8 cellular contexts compared by ENCODE assay signal in the genomic region with DNA sequence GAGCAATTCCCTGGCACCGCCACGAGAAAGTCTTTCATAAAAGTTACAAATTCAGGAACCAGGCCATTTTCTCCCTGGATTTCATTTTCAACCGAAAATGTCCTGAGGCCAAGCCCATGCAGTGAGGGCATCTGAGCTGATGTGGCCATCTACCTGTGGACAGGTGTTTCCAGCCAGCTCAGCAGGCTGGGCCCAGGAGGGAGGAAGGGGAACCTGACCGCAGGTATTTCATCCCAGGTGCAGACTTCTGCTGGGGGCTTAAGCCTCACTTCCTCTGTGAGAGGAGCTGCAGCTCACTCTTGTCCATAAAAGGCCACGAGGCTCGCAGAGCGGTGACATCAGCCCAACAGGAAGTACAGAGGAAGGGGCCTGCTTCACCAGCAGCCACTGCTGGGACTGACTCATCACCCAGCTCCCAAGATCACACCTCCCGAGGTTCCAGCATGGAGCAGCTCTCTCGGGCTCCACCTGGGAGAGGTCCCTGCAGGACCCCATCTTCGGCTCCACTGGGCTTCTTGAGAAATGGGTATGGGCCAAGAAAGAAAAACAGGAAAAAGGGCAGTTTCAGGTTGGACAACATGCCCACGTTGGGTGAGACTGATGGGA. TPM values are rescaled to one million over a fixed set of nuclear protein-coding genes. Genes with fewer than 3 reads are reported as not detected.
DNase-seq lines count a peak whose midpoint lies in the region; ATAC-seq, FAIRE-seq and TF ChIP-seq lines count a peak whose summit lies in the region.

No MANE protein-coding gene starts in this region.

- POLR2A ChIA-PET in naive thymus-derived CD8-positive, alpha-beta T cell (lab: Charles Lee), result interaction anchor here (0.6 to 50.0 kb wide), 14 partner anchors 9 to 1352 kb away, joined by 3 to 2215 read pairs (median 10); partner anchors contain the start of genes MYH9 and TXN2

- H3K4me1 Mint-ChIP-seq in naive thymus-derived CD8-positive, alpha-beta T cell, result peaks cover 71 to 99% (median 97%) of the 10 kb centered on the region in 4 donors

- FAIRE-seq in GM12891 (lab: Jason Lieb, UNC), result peak; percentile 93

- no peaks in the 10 kb centered on the region for H3K27me3 ChIP-seq in esophagus muscularis mucosa
- no peaks in the 10 kb centered on the region for H3K27me3 ChIP-seq in subcutaneous abdominal adipose tissue (ENCODE audit: control insufficient read depth in 5 of 5, insufficient read depth in 4 of 5, low read length in 5 of 5)

- no peak for TF ChIP-seq CTCF in esophagus muscularis mucosa (IDR thresholded peaks at IDR 0.05)

- intact Hi-C loops in esophagus muscularis mucosa (cut with DNase I), result loop anchor here (2.0 kb wide), 1 partner anchor 55 kb away; the partner anchor contains the start of gene MYH9

- no peak for TF ChIP-seq EP300 in esophagus muscularis mucosa (IDR thresholded peaks at IDR 0.05)

- H3K4me1 ChIP-seq in esophagus muscularis mucosa (peaks cover 100% of the 10 kb centered on the region in 4 donors), subcutaneous abdominal adipose tissue (ENCODE audit: control insufficient read depth in 5 of 5, insufficient read depth in 5 of 5, low read length in 5 of 5) (peaks cover 34 to 100% (median 87%) of the 10 kb centered on the region in 5 donors)

- WGBS in esophagus muscularis mucosa, result 9% methylated on average over 8 of the region's 11 CpGs

- ATAC-seq in HG02884 (IDR thresholded peaks at IDR 0.05; ENCODE audit: unreplicated experiment) (peak; percentile 57), GM21360 (IDR thresholded peaks at IDR 0.05; ENCODE audit: unreplicated experiment) (no peak)
- peak; percentile 43 to 62 for ATAC-seq in naive thymus-derived CD8-positive, alpha-beta T cell

- peak overlapping the region in 4 of 5 donors; percentile 11 to 59 (median 24) for H3K9ac ChIP-seq in subcutaneous abdominal adipose tissue (ENCODE audit: low read length in 5 of 5)

- H3K36me3 Mint-ChIP-seq in naive thymus-derived CD8-positive, alpha-beta T cell, result peaks cover 6 to 66% (median 24%) of the 10 kb centered on the region in 3 donors

- H3K27ac ChIP-seq in esophagus muscularis mucosa (replicated peaks in 1 of 4) (peak overlapping the region; percentile 95 to 100 (median 98)), subcutaneous abdominal adipose tissue (ENCODE audit: low read depth, low read length) (peak overlapping the region; percentile 95)

- H3K4me3 Mint-ChIP-seq in naive thymus-derived CD8-positive, alpha-beta T cell, result peak overlapping the region; percentile 80 to 96 (median 92)

- H3K27me3 Mint-ChIP-seq in naive thymus-derived CD8-positive, alpha-beta T cell, result no peaks in the 10 kb centered on the region

- peak overlapping the region; percentile 3 to 15 (median 10) for H3K4me3 ChIP-seq in esophagus muscularis mucosa
- H3K4me3 ChIP-seq in subcutaneous abdominal adipose tissue (ENCODE audit: low read depth in 1 of 5, low read length in 5 of 5), result peak overlapping the region in 3 of 5 donors; percentile 4 to 37 (median 32)

- H3K27ac Mint-ChIP-seq in naive thymus-derived CD8-positive, alpha-beta T cell, result peak overlapping the region; percentile 96 to 99 (median 99)

- H3K36me3 ChIP-seq in esophagus muscularis mucosa, result peaks cover 0 to 50% (median 37%) of the 10 kb centered on the region in 4 donors
- peaks cover 0 to 59% (median 57%) of the 10 kb centered on the region in 5 donors for H3K36me3 ChIP-seq in subcutaneous abdominal adipose tissue (ENCODE audit: control insufficient read depth in 5 of 5, insufficient read depth in 5 of 5, low read length in 5 of 5)

- peak; percentile 92 for TF ChIP-seq POLR2A in GM12891 (IDR thresholded peaks at IDR 0.05; ENCODE audit: low read depth, low read length)
- no peak for TF ChIP-seq POLR2A in esophagus muscularis mucosa (IDR thresholded peaks at IDR 0.05; ENCODE audit: low read depth)

- H3K9me3 Mint-ChIP-seq in naive thymus-derived CD8-positive, alpha-beta T cell, result no peaks in the 10 kb centered on the region

- DNase-seq in GM12891 (ENCODE audit: insufficient read length, low spot score) (peak; percentile 78), NCI-H526 treated with DMSO at 0.1 percent for 48 hours (lab: John Stamatoyannopoulos, UW) (peak; percentile 4), esophagus muscularis mucosa (ENCODE audit: extremely low spot score) (peak; percentile 97)
- peak; percentile 77 for DNase-seq in activated CD8-positive, alpha-beta memory T cell treated with anti-CD3 and anti-CD28 coated beads, Interleukin-2, amount 50 U/mL, for 4 hours
- peak; percentile 41 to 89 (median 74) for DNase-seq in naive thymus-derived CD8-positive, alpha-beta T cell

- no peaks in the 10 kb centered on the region for H3K9me3 ChIP-seq in esophagus muscularis mucosa
- no peaks in the 10 kb centered on the region for H3K9me3 ChIP-seq in subcutaneous abdominal adipose tissue (ENCODE audit: control insufficient read depth in 5 of 5, low read length in 5 of 5)

TF ChIP-seq in GM12891, 5 proteins besides CTCF, POLR2A, EP300 and RAD21:
- peak; percentile 22; the same call in 1 of the 2 replicates for TF ChIP-seq POU2F2 (IDR thresholded peaks at IDR 0.05; ENCODE audit: low read depth, low read length)
- peak; percentile 81; the same call in 1 of the 2 replicates for TF ChIP-seq POLR2AphosphoS5 (IDR thresholded peaks at IDR 0.05; ENCODE audit: low read depth, low read length)
- peak; percentile 71; the same call in 1 of the 2 replicates for TF ChIP-seq TAF1 (IDR thresholded peaks at IDR 0.05; ENCODE audit: low read depth, low read length)
- TF ChIP-seq PAX5 (IDR thresholded peaks at IDR 0.05; ENCODE audit: insufficient read depth, low read length, severe bottlenecking), result no peak
- peak; percentile 94 for TF ChIP-seq SPI1 (IDR thresholded peaks at IDR 0.05; ENCODE audit: low read depth, low read length)
TF ChIP-seq in GM12891: peak in this region for 4.

RNA-seq across cellular contexts. Expression of gene MYH9, which starts 56.4 kb away (rescaled TPM):
- 164 TPM for polyA plus RNA-seq in GM12891 (2012; ENCODE audit: low read depth, missing spikeins)
- 100 to 1,000 TPM; 241 to 387 (median 358) TPM for total RNA-seq in esophagus muscularis mucosa
- 100 to 1,000 TPM; 711 to 718 TPM for total RNA-seq in naive thymus-derived CD8-positive, alpha-beta T cell
- 100 to 1,000 TPM in 2 of 3 donors, 10 to 100 TPM in 1; 51.2 to 389 (median 105) TPM for polyA plus RNA-seq in naive thymus-derived CD8-positive, alpha-beta T cell

Comparison
In these comparisons a context has a peak if more than half of its experiments do, and no peak if none do; other contexts are left out.
1. DNase-seq: peak in every context shown above with its lines; median percentile 97 in esophagus muscularis mucosa; 78 in GM12891; 77 in activated CD8-positive, alpha-beta memory T cell treated with anti-CD3 and anti-CD28 coated beads, Interleukin-2, amount 50 U/mL, for 4 hours; 74 in naive thymus-derived CD8-positive, alpha-beta T cell; 4 in NCI-H526 treated with DMSO at 0.1 percent for 48 hours.